In the genomic region with DNA sequence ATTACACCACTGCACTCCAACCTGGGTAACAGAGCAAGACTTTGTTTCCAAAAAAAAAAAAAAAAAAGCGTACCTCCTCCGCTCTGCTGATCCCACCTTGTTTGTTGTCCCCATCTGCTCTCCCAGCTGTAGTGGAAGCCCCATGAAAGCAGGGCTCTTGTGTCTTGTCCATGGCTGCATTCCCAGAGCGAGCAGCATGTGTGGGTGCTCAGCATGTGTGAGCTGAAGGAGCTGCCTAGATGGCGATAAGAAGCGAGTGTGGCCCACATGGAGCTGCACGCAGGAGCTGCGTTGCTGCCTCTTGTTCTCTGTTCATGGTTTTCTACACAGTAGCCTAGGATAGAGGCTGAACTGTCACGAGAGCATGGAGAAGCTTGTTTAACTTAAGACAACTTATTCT, we compare ENCODE assay signal across 14 cellular contexts.
"Had no signal": no experiment of that assay in that cellular context is flagged by ENCODE, and none has a peak within 500 bp of the region (broad histone marks: within the 10 kb centered on the region; RNA-seq: fewer than 3 reads in every experiment).

No MANE protein-coding gene starts in this region.

- H3K27me3 Mint-ChIP-seq: naive thymus-derived CD8-positive, alpha-beta T cell; stimulated activated naive CD8-positive, alpha-beta T cell treated with anti-CD3 and anti-CD28 coated beads, Interleukin-15, Interleukin-2, amounts not matched to agents 100 ng/mL and 50 ng/mL, for 24 hours had no signal

- H3K4me3 Mint-ChIP-seq: activated CD8-positive, alpha-beta T cell treated with anti-CD3 and anti-CD28 coated beads, Interleukin-2, amount 10 ng/mL, durations not matched to agents 7 days and 5 days; immature natural killer cell; naive thymus-derived CD8-positive, alpha-beta T cell; stimulated activated naive CD8-positive, alpha-beta T cell treated with anti-CD3 and anti-CD28 coated beads, Interleukin-15, Interleukin-2, amounts not matched to agents 100 ng/mL and 50 ng/mL, for 24 hours had no signal

- H3K4me3 ChIP-seq: dorsolateral prefrontal cortex, mucosa of descending colon had no signal

- H3K27ac Mint-ChIP-seq: activated naive CD4-positive, alpha-beta T cell treated with anti-CD3 and anti-CD28 coated beads, Interleukin-2, amount 50 U/mL, for 72 hours had no signal

- H3K27ac ChIP-seq: brain microvascular endothelial cell, dorsolateral prefrontal cortex had no signal

- DNase-seq: activated CD8-positive, alpha-beta memory T cell treated with anti-CD3 and anti-CD28 coated beads, Interleukin-2, amount 50 U/mL, for 48 hours; activated CD8-positive, alpha-beta T cell treated with anti-CD3 and anti-CD28 coated beads, Interleukin-2, amount 10 ng/mL, durations not matched to agents 7 days and 5 days; brain microvascular endothelial cell; dorsolateral prefrontal cortex; glutamatergic neuron; immature natural killer cell; naive thymus-derived CD8-positive, alpha-beta T cell; stimulated activated CD4-positive, alpha-beta T cell treated with anti-CD3 and anti-CD28 coated beads, Interleukin-4, amount 100 ng/mL, for 1 hour; stimulated activated CD8-positive, alpha-beta memory T cell treated with anti-CD3 and anti-CD28 coated beads, Interleukin-4, amount 100 ng/mL, for 48 hours; T-helper 9 cell had no signal

- H3K36me3 ChIP-seq: brain microvascular endothelial cell had no signal

- H3K36me3 Mint-ChIP-seq: immature natural killer cell; naive thymus-derived CD8-positive, alpha-beta T cell had no signal

- H3K27me3 ChIP-seq: brain microvascular endothelial cell, dorsolateral prefrontal cortex had no signal

- ATAC-seq: activated CD8-positive, alpha-beta T cell treated with anti-CD3 and anti-CD28 coated beads, Interleukin-2, amount 10 ng/mL, durations not matched to agents 7 days and 5 days; activated naive CD4-positive, alpha-beta T cell treated with anti-CD3 and anti-CD28 coated beads, Interleukin-2, amount 50 U/mL, for 72 hours; esophagus mucosa; mucosa of descending colon; naive thymus-derived CD8-positive, alpha-beta T cell had no signal

- H3K9me3 ChIP-seq: mucosa of descending colon had no signal

- H3K9me3 Mint-ChIP-seq: activated naive CD4-positive, alpha-beta T cell treated with anti-CD3 and anti-CD28 coated beads, Interleukin-2, amount 50 U/mL, for 72 hours; immature natural killer cell; stimulated activated naive CD8-positive, alpha-beta T cell treated with anti-CD3 and anti-CD28 coated beads, Interleukin-15, Interleukin-2, amounts not matched to agents 100 ng/mL and 50 ng/mL, for 24 hours had no signal
